Comparison of ENCODE assay signal across 1 cellular context in the genomic region with DNA sequence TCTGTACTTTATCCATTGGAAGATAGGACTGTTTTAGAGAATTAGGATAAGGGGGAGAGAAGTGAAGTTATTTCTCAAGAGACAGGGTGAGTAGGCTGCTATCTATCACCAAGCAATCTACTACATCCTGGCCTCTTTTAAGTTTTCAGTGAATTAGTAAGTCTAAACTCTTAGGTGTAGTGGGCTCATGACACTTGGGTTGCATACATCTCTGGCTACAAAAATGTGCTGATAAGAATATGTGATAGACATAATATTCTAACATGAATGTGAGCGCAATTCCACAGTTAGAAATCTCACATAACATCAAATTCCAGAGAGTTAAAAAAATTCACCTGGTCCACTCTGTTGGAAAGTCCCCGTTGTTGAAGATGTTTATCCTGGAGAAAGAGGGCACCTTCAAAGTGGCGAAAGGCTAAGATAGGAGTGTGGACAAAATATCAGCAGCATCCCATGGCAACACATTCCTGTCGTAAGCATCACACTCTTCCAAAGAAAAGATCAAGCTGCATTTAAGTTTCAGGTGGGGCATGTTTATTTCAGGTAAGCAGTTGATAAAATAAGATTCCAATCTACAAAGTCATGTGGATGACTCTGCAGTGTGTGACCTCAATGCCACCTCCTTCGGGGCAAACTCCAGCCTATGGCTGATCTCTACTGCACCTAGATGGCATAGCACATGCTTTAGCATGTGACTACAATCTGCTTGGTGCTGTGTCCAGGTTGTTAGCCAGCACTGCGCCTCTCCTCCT.
A peak's percentile ranks its signal among the peaks of the same experiment; 100 is the strongest.
TF ChIP-seq lines count a peak whose summit lies in the region.

No MANE protein-coding gene starts in this region.

TF ChIP-seq in A549, 52 proteins besides CTCF, POLR2A, EP300 and RAD21 (continued from another document):
- TF ChIP-seq, protein P1, sequence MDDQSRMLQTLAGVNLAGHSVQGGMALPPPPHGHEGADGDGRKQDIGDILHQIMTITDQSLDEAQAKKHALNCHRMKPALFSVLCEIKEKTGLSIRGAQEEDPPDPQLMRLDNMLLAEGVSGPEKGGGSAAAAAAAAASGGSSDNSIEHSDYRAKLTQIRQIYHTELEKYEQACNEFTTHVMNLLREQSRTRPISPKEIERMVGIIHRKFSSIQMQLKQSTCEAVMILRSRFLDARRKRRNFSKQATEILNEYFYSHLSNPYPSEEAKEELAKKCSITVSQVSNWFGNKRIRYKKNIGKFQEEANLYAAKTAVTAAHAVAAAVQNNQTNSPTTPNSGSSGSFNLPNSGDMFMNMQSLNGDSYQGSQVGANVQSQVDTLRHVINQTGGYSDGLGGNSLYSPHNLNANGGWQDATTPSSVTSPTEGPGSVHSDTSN (IDR thresholded peaks at IDR 0.05) = 0 out of 2 replicates have a peak, but pooled peaks have one; percentile 18
- TF ChIP-seq CEBPB (IDR thresholded peaks at IDR 0.05) = peak in 1 of 2 experiments; percentile 24; a peak in 1 of 4 replicates
- no peak for TF ChIP-seq FOXS1 (CRISPR knock-in tag; IDR thresholded peaks at IDR 0.05)
- TF ChIP-seq, protein P2, sequence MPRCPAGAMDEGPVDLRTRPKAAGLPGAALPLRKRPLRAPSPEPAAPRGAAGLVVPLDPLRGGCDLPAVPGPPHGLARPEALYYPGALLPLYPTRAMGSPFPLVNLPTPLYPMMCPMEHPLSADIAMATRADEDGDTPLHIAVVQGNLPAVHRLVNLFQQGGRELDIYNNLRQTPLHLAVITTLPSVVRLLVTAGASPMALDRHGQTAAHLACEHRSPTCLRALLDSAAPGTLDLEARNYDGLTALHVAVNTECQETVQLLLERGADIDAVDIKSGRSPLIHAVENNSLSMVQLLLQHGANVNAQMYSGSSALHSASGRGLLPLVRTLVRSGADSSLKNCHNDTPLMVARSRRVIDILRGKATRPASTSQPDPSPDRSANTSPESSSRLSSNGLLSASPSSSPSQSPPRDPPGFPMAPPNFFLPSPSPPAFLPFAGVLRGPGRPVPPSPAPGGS (IDR thresholded peaks at IDR 0.05) = no peak
- TF ChIP-seq NFE2L2 (conservative IDR thresholded peaks at IDR 0.05; ENCODE audit: low read length) = peak; percentile 39; the same call in 1 of the 2 replicates
- no peak for TF ChIP-seq FOSL2 (IDR thresholded peaks at IDR 0.05)
- TF ChIP-seq FOSL2 (CRISPR knock-in tag; IDR thresholded peaks at IDR 0.05) = peak; percentile 77
- TF ChIP-seq CBX8 (IDR thresholded peaks at IDR 0.05) = no peak
